18 cellular contexts compared by ENCODE assay signal in the genomic region with DNA sequence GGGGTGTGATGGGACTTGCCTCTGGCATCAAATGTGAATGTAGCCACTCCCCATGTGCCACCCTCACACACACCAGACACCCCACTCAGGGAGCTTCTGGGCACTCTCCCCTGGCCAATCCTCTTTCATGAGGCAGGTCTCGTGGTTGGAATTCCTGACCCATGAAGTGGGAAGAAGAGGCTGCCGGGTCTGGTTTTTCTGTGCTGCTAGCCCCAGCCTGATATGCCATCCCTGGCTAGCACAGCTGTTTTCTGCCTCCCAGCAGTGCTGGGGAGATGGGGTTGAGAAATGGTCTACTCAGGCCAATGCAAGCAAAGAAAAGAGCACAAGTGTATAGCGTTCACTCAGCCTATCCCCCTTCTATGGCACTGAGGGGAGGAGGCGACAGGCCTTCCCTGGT. TPM values are rescaled to one million over a fixed set of nuclear protein-coding genes. Genes with fewer than 3 reads are reported as not detected.
"Had no signal": no experiment of that assay in that cellular context is flagged by ENCODE, and none has a peak within 500 bp of the region (broad histone marks: within the 10 kb centered on the region; RNA-seq: fewer than 3 reads in every experiment).

No MANE protein-coding gene starts in this region.

- H3K9me3 Mint-ChIP-seq: activated CD4-positive, alpha-beta memory T cell treated with anti-CD3 and anti-CD28 coated beads for 36 hours; stimulated activated memory B cell treated with anti-CD40 and anti-IgM and Interleukin-4, amounts not matched to agents 10 μg/mL and 1 μg/mL and 100 μg/mL, for 72 hours had no signal

- H3K27me3 ChIP-seq: dorsolateral prefrontal cortex had no signal

- H3K79me2 ChIP-seq: parathyroid adenoma had no signal

- H3K9me3 ChIP-seq: adrenal gland, left ventricle myocardium inferior, uterus had no signal

- H3K9ac ChIP-seq: parathyroid adenoma had no signal

- H3K36me3 ChIP-seq: adrenal gland, cardiac muscle cell, left ventricle myocardium inferior, uterus had no signal

- H3K27ac ChIP-seq: adrenal gland, cardiac muscle cell, left ventricle myocardium inferior, parathyroid adenoma, uterus had no signal

- H3K4me3 ChIP-seq: adrenal gland, cardiac muscle cell, left ventricle myocardium inferior, uterus had no signal

- DNase-seq: activated CD4-positive, alpha-beta memory T cell treated with anti-CD3 and anti-CD28 coated beads for 36 hours; activated CD4-positive, alpha-beta T cell treated with anti-CD3 and anti-CD28 coated beads for 1 hour; activated CD8-positive, alpha-beta memory T cell treated with anti-CD3 and anti-CD28 coated beads, Interleukin-2, amount 50 U/mL, for 4 hours; activated naive CD4-positive, alpha-beta T cell; adrenal gland; dorsolateral prefrontal cortex; left ventricle myocardium inferior; mesendoderm; stimulated activated CD4-positive, alpha-beta T cell treated with anti-CD3 and anti-CD28 coated beads, Interleukin-2, amount 100 ng/mL, for 48 hours; T1000; uterus had no signal

- H3K36me3 Mint-ChIP-seq: activated CD4-positive, alpha-beta memory T cell treated with anti-CD3 and anti-CD28 coated beads for 36 hours; stimulated activated memory B cell treated with anti-CD40 and anti-IgM and Interleukin-4, amounts not matched to agents 10 μg/mL and 1 μg/mL and 100 μg/mL, for 72 hours had no signal

- H2AFZ ChIP-seq: parathyroid adenoma had no signal

- H3K4me1 ChIP-seq: adrenal gland, parathyroid adenoma, uterus had no signal

- H3K27ac Mint-ChIP-seq: activated CD4-positive, alpha-beta memory T cell treated with anti-CD3 and anti-CD28 coated beads for 36 hours; stimulated activated memory B cell treated with anti-CD40 and anti-IgM and Interleukin-4, amounts not matched to agents 10 μg/mL and 1 μg/mL and 100 μg/mL, for 72 hours had no signal

- ATAC-seq: esophagus mucosa; stimulated activated memory B cell treated with anti-CD40 and anti-IgM and Interleukin-4, amounts not matched to agents 10 μg/mL and 1 μg/mL and 100 μg/mL, for 72 hours had no signal

- H3K4me3 Mint-ChIP-seq: activated CD4-positive, alpha-beta memory T cell treated with anti-CD3 and anti-CD28 coated beads for 36 hours; stimulated activated memory B cell treated with anti-CD40 and anti-IgM and Interleukin-4, amounts not matched to agents 10 μg/mL and 1 μg/mL and 100 μg/mL, for 72 hours had no signal

RNA-seq across cellular contexts. Expression of a gene that starts 1.2 kb away (rescaled TPM):
- polyA plus RNA-seq: keratinocyte had no signal

RNA-seq across cellular contexts. Expression of a gene that starts 40.2 kb away (rescaled TPM):
- total RNA-seq: adrenal gland, cardiac muscle cell, esophagus mucosa, left ventricle myocardium inferior, renal cortical epithelial cell, uterus had no signal
- polyA plus RNA-seq: adrenal gland, cardiac muscle cell, keratinocyte, thymus had no signal
